ENCODE assay signal across 1 cellular context in genomic region chr21:36320421-36321324, GRCh38.
TF ChIP-seq lines count a peak whose summit lies in the region.

No MANE protein-coding gene starts in this region.

TF ChIP-seq in K562, 482 proteins besides CTCF, POLR2A, EP300 and RAD21 (continued from another document and continues in another):
- TF ChIP-seq AFF1 (IDR thresholded peaks at IDR 0.05; ENCODE audit: low read depth in 1 of 2, partially characterized antibody in 2 of 2): peak in 1 of 2 experiments; percentile 83
- no peak for TF ChIP-seq RBM25 (IDR thresholded peaks at IDR 0.05; ENCODE audit: low read depth, low read length, severe bottlenecking)
- no peak for TF ChIP-seq HDAC6 (IDR thresholded peaks at IDR 0.05; ENCODE audit: low read depth, low read length)
- no peak for TF ChIP-seq ESRRB (CRISPR knock-in tag; IDR thresholded peaks at IDR 0.05; ENCODE audit: borderline replicate concordance)
- TF ChIP-seq ZKSCAN8 (CRISPR knock-in tag; IDR thresholded peaks at IDR 0.05): peak; percentile 74; the same call in 1 of the 2 replicates
- no peak for TF ChIP-seq ZNF146 (CRISPR knock-in tag; IDR thresholded peaks at IDR 0.05; ENCODE audit: unreplicated experiment)
- TF ChIP-seq HNRNPLL (IDR thresholded peaks at IDR 0.05; ENCODE audit: low read depth, low read length, poor library complexity, severe bottlenecking): no peak
- TF ChIP-seq MCM3 (IDR thresholded peaks at IDR 0.05): no peak
- TF ChIP-seq ZNF24 (IDR thresholded peaks at IDR 0.05): no peak
- TF ChIP-seq, protein P1, sequence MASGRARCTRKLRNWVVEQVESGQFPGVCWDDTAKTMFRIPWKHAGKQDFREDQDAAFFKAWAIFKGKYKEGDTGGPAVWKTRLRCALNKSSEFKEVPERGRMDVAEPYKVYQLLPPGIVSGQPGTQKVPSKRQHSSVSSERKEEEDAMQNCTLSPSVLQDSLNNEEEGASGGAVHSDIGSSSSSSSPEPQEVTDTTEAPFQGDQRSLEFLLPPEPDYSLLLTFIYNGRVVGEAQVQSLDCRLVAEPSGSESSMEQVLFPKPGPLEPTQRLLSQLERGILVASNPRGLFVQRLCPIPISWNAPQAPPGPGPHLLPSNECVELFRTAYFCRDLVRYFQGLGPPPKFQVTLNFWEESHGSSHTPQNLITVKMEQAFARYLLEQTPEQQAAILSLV (tag; IDR thresholded peaks at IDR 0.05): no peak
- no peak for TF ChIP-seq ZNF584 (CRISPR knock-in tag; IDR thresholded peaks at IDR 0.05; ENCODE audit: low read depth)
- TF ChIP-seq POLR2AphosphoS5 (IDR thresholded peaks at IDR 0.05; ENCODE audit: control insufficient read depth, insufficient read depth, low read depth, low read length): peak; percentile 87
- peak; percentile 87 for TF ChIP-seq RBM22 (IDR thresholded peaks at IDR 0.05; ENCODE audit: low read depth, low read length, poor library complexity, severe bottlenecking)
- TF ChIP-seq MXI1 (IDR thresholded peaks at IDR 0.05; ENCODE audit: low read depth, low read length): peak; percentile 62; the same call in 1 of the 2 replicates
- no peak for TF ChIP-seq CEBPZ (IDR thresholded peaks at IDR 0.05; ENCODE audit: borderline replicate concordance, low read depth, low read length)
- TF ChIP-seq SP2 (IDR thresholded peaks at IDR 0.05; ENCODE audit: extremely low read depth, low read depth, low read length, poor library complexity, severe bottlenecking): no peak
- TF ChIP-seq HDAC8 (tag; IDR thresholded peaks at IDR 0.05): no peak
- no peak for TF ChIP-seq NFYB (IDR thresholded peaks at IDR 0.05; ENCODE audit: extremely low read depth, insufficient read length)
- no peak for TF ChIP-seq TAF1 (IDR thresholded peaks at IDR 0.05; ENCODE audit: control insufficient read depth, extremely low read depth, insufficient read depth, low read length, severe bottlenecking)
- TF ChIP-seq POLR2AphosphoS2 (IDR thresholded peaks at IDR 0.05; ENCODE audit: low read length): no peak; the same call in 1 of the 2 replicates
- TF ChIP-seq MLLT1 (IDR thresholded peaks at IDR 0.05): peak in 1 of 2 experiments; percentile 53; a peak in 2 of 4 replicates
- 0 out of 2 replicates have a peak, but pooled peaks have one; percentile 57 for TF ChIP-seq NR1H2 (CRISPR knock-in tag; IDR thresholded peaks at IDR 0.05)
- TF ChIP-seq, protein P2, sequence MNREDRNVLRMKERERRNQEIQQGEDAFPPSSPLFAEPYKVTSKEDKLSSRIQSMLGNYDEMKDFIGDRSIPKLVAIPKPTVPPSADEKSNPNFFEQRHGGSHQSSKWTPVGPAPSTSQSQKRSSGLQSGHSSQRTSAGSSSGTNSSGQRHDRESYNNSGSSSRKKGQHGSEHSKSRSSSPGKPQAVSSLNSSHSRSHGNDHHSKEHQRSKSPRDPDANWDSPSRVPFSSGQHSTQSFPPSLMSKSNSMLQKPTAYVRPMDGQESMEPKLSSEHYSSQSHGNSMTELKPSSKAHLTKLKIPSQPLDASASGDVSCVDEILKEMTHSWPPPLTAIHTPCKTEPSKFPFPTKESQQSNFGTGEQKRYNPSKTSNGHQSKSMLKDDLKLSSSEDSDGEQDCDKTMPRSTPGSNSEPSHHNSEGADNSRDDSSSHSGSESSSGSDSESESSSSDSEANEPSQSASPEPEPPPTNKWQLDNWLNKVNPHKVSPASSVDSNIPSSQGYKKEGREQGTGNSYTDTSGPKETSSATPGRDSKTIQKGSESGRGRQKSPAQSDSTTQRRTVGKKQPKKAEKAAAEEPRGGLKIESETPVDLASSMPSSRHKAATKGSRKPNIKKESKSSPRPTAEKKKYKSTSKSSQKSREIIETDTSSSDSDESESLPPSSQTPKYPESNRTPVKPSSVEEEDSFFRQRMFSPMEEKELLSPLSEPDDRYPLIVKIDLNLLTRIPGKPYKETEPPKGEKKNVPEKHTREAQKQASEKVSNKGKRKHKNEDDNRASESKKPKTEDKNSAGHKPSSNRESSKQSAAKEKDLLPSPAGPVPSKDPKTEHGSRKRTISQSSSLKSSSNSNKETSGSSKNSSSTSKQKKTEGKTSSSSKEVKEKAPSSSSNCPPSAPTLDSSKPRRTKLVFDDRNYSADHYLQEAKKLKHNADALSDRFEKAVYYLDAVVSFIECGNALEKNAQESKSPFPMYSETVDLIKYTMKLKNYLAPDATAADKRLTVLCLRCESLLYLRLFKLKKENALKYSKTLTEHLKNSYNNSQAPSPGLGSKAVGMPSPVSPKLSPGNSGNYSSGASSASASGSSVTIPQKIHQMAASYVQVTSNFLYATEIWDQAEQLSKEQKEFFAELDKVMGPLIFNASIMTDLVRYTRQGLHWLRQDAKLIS (CRISPR knock-in tag; IDR thresholded peaks at IDR 0.05): peak; percentile 95
- peak; percentile 67; the same call in 1 of the 2 replicates for TF ChIP-seq ZNF282 (CRISPR knock-in tag; IDR thresholded peaks at IDR 0.05)
- no peak for TF ChIP-seq ZNF778 (CRISPR knock-in tag; IDR thresholded peaks at IDR 0.05)
- TF ChIP-seq ZSCAN29 (IDR thresholded peaks at IDR 0.05): no peak
- TF ChIP-seq NFIX (CRISPR knock-in tag; IDR thresholded peaks at IDR 0.05; ENCODE audit: low read depth): no peak
- TF ChIP-seq HINFP (tag; conservative IDR thresholded peaks at IDR 0.05; ENCODE audit: low read depth): no peak
- TF ChIP-seq MTA1 (IDR thresholded peaks at IDR 0.05; ENCODE audit: borderline replicate concordance): no peak
- TF ChIP-seq ZFX (CRISPR knock-in tag; IDR thresholded peaks at IDR 0.05): peak; percentile 80
- peak; percentile 46; the same call in 1 of the 2 replicates for TF ChIP-seq ZKSCAN1 (IDR thresholded peaks at IDR 0.05; ENCODE audit: low read depth, low read length)
- peak; percentile 49; the same call in 1 of the 2 replicates for TF ChIP-seq POLR2H (tag; IDR thresholded peaks at IDR 0.05; ENCODE audit: low read depth)
- no peak for TF ChIP-seq PURB (CRISPR knock-in tag; IDR thresholded peaks at IDR 0.05; ENCODE audit: low read depth)
- TF ChIP-seq CEBPG (CRISPR knock-in tag; IDR thresholded peaks at IDR 0.05): no peak
- TF ChIP-seq CEBPG (tag; conservative IDR thresholded peaks at IDR 0.05 in 1 of 2, IDR thresholded peaks at IDR 0.05 in 1 of 2): no peak
- no peak for TF ChIP-seq ZKSCAN3 (CRISPR knock-in tag; IDR thresholded peaks at IDR 0.05)
- TF ChIP-seq MAZ (CRISPR knock-in tag; conservative IDR thresholded peaks at IDR 0.05 in 1 of 2, IDR thresholded peaks at IDR 0.05 in 1 of 2): peak; percentile 53 to 66; a peak in 3 of 4 replicates
- TF ChIP-seq ZNF217 (CRISPR knock-in tag; IDR thresholded peaks at IDR 0.05): no peak
- peak; percentile 15; the same call in 1 of the 2 replicates for TF ChIP-seq RB1 (IDR thresholded peaks at IDR 0.05; ENCODE audit: low read depth)
- TF ChIP-seq TAF7 (tag; IDR thresholded peaks at IDR 0.05): 0 out of 2 replicates have a peak, but pooled peaks have one; percentile 49
- TF ChIP-seq, protein P3, sequence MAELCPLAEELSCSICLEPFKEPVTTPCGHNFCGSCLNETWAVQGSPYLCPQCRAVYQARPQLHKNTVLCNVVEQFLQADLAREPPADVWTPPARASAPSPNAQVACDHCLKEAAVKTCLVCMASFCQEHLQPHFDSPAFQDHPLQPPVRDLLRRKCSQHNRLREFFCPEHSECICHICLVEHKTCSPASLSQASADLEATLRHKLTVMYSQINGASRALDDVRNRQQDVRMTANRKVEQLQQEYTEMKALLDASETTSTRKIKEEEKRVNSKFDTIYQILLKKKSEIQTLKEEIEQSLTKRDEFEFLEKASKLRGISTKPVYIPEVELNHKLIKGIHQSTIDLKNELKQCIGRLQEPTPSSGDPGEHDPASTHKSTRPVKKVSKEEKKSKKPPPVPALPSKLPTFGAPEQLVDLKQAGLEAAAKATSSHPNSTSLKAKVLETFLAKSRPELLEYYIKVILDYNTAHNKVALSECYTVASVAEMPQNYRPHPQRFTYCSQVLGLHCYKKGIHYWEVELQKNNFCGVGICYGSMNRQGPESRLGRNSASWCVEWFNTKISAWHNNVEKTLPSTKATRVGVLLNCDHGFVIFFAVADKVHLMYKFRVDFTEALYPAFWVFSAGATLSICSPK (IDR thresholded peaks at IDR 0.05; ENCODE audit: borderline replicate concordance): no peak
- TF ChIP-seq ZNF699 (CRISPR knock-in tag; IDR thresholded peaks at IDR 0.05; ENCODE audit: insufficient replicate concordance): no peak
- TF ChIP-seq RBM15 (IDR thresholded peaks at IDR 0.05; ENCODE audit: insufficient read depth, low read length): 0 out of 2 replicates have a peak, but pooled peaks have one; percentile 57
- TF ChIP-seq SMAD4 (CRISPR knock-in tag; conservative IDR thresholded peaks at IDR 0.05): peak; percentile 54; the same call in 1 of the 2 replicates
- TF ChIP-seq PYGO2 (tag; IDR thresholded peaks at IDR 0.05): no peak
- TF ChIP-seq NR2C2 (CRISPR knock-in tag; IDR thresholded peaks at IDR 0.05): peak; percentile 18; the same call in 1 of the 2 replicates
- TF ChIP-seq NR2C2 (tag; IDR thresholded peaks at IDR 0.05): no peak; the same call in none of the 2 replicates
- no peak for TF ChIP-seq EHMT2 (IDR thresholded peaks at IDR 0.05)
- no peak for TF ChIP-seq PCBP2 (IDR thresholded peaks at IDR 0.05; ENCODE audit: low read depth, low read length, poor library complexity, severe bottlenecking)
